Comparison of ENCODE assay signal across 8 cellular contexts in genomic region chr5:82278711-82279370, GRCh38. TPM values are rescaled to one million over a fixed set of nuclear protein-coding genes. Genes with fewer than 3 reads are reported as not detected.
DNase-seq lines count a peak whose midpoint lies in the region; ATAC-seq and TF ChIP-seq lines count a peak whose summit lies in the region.

No MANE protein-coding gene starts in this region.

- no peak for TF ChIP-seq EP300 in sigmoid colon (IDR thresholded peaks at IDR 0.05)

- peak overlapping the region; percentile 100 for H3K4me3 ChIP-seq in GM12865 (ENCODE audit: low read depth, low read length)
- peak overlapping the region; percentile 91 to 99 for H3K4me3 ChIP-seq in foreskin fibroblast (ENCODE audit: low read depth in 1 of 2, low read length in 2 of 2)
- peak overlapping the region; percentile 64 to 97 (median 84) for H3K4me3 ChIP-seq in sigmoid colon

- DNase-seq in GM12865 (ENCODE audit: low read depth) (no peak), foreskin fibroblast (no peak), sigmoid colon (no peak), globus pallidus (ENCODE audit: low spot score) (no peak), Kasumi-1 (lab: John Stamatoyannopoulos, UW) (no peak), NCI-H82 treated with DMSO at 0.1 percent for 48 hours (lab: John Stamatoyannopoulos, UW; ENCODE audit: unreplicated experiment) (no peak)

- intact Hi-C loops in sigmoid colon (cut with DNase I) = no loop called here

- no peaks in the 10 kb centered on the region for H3K27me3 ChIP-seq in sigmoid colon

- WGBS in sigmoid colon, 2 donors = 22 to 25% methylated on average over 19 of the region's 19 CpGs

- H3K27ac ChIP-seq in VCaP = peak overlapping the region; percentile 84
- H3K27ac ChIP-seq in sigmoid colon = peak overlapping the region; percentile 84 to 88 (median 86)

- TF ChIP-seq CTCF in GM12865 (IDR thresholded peaks at IDR 0.05; ENCODE audit: insufficient read depth, low read depth, low read length, missing control alignments) (no peak), VCaP (conservative IDR thresholded peaks at IDR 0.05) (no peak), foreskin fibroblast (IDR thresholded peaks at IDR 0.05; ENCODE audit: low read depth, low read length) (no peak), sigmoid colon (IDR thresholded peaks at IDR 0.05) (no peak)

- H3K9me3 ChIP-seq in sigmoid colon = no peaks in the 10 kb centered on the region

- ATAC-seq in HG03045 (IDR thresholded peaks at IDR 0.05; ENCODE audit: unreplicated experiment) = no peak

- peaks cover 0 to 20% (median 13%) of the 10 kb centered on the region in 4 donors for H3K4me1 ChIP-seq in sigmoid colon

- peak in 1 of 2 donors; percentile 89 for TF ChIP-seq POLR2A in sigmoid colon (IDR thresholded peaks at IDR 0.05)

- H3K36me3 ChIP-seq in sigmoid colon = peaks cover 13 to 29% (median 19%) of the 10 kb centered on the region in 4 donors

RNA-seq across cellular contexts. Expression of gene RPS23, which starts 0.7 kb away (rescaled TPM):
- total RNA-seq in sigmoid colon = 1,000 to 10,000 TPM; 1,784 to 4,382 (median 3,617) TPM
- polyA plus RNA-seq in sigmoid colon = 1,000 to 10,000 TPM; 2,671 to 5,306 (median 2,837) TPM
